Comparison of ENCODE assay signal across 13 cellular contexts in genomic region chrX:129706395-129707072, GRCh38. TPM values are rescaled to one million over a fixed set of nuclear protein-coding genes. Genes with fewer than 3 reads are reported as not detected.
A peak's percentile ranks its signal among the peaks of the same experiment; 100 is the strongest.
DNase-seq lines count a peak whose midpoint lies in the region; ATAC-seq and TF ChIP-seq lines count a peak whose summit lies in the region.
"Had no signal": no experiment of that assay in that cellular context is flagged by ENCODE, and none has a peak within 500 bp of the region (broad histone marks: within the 10 kb centered on the region; RNA-seq: fewer than 3 reads in every experiment).

No MANE protein-coding gene starts in this region.

- peaks cover 10% of the 10 kb centered on the region for H3K9me3 Mint-ChIP-seq in osteocyte (ENCODE audit: unreplicated experiment)
- H3K9me3 Mint-ChIP-seq: central memory CD8-positive, alpha-beta T cell; memory B cell had no signal

- H3K27ac ChIP-seq in colonic mucosa = no peak overlapping the region
- H3K27ac ChIP-seq: foreskin keratinocyte, uterus had no signal

- TF ChIP-seq CTCF in colonic mucosa (IDR thresholded peaks at IDR 0.05) = no peak
- no peak for TF ChIP-seq CTCF in osteocyte (IDR thresholded peaks at IDR 0.05)

- H3K36me3 ChIP-seq in MG63 (no peaks in the 10 kb centered on the region), colonic mucosa (no peaks in the 10 kb centered on the region)
- H3K36me3 ChIP-seq: uterus had no signal

- ATAC-seq in GM18873 (IDR thresholded peaks at IDR 0.05; ENCODE audit: low FRiP score, unreplicated experiment) = no peak
- no peak for ATAC-seq in esophagus mucosa
- ATAC-seq: foreskin keratinocyte had no signal

- H3K4me1 ChIP-seq in colonic mucosa = no peaks in the 10 kb centered on the region
- H3K4me1 ChIP-seq: foreskin keratinocyte, uterus had no signal

- no peak overlapping the region for H3K4me3 Mint-ChIP-seq in osteocyte (ENCODE audit: unreplicated experiment)
- H3K4me3 Mint-ChIP-seq: central memory CD8-positive, alpha-beta T cell; memory B cell had no signal

- H3K4me3 ChIP-seq in MG63 (no peak overlapping the region), colonic mucosa (no peak overlapping the region)
- H3K4me3 ChIP-seq: uterus had no signal

- no peak overlapping the region for H3K9ac ChIP-seq in colonic mucosa (ENCODE audit: low read depth in 2 of 2, low read length in 2 of 2)

- H3K36me3 Mint-ChIP-seq in osteocyte (ENCODE audit: unreplicated experiment) = peaks cover 3% of the 10 kb centered on the region
- H3K36me3 Mint-ChIP-seq: memory B cell had no signal

- H3K27ac Mint-ChIP-seq in osteocyte (ENCODE audit: unreplicated experiment) = no peak overlapping the region
- H3K27ac Mint-ChIP-seq: memory B cell had no signal

- H3K4me1 Mint-ChIP-seq in osteocyte (ENCODE audit: unreplicated experiment) = peaks cover 14% of the 10 kb centered on the region
- H3K4me1 Mint-ChIP-seq: central memory CD8-positive, alpha-beta T cell had no signal

- DNase-seq in A172 (ENCODE audit: low spot score) (peak; percentile 18), MG63 (peak; percentile 67), amygdala (lab: John Stamatoyannopoulos, UW) (peak in 54 of 56 donors; percentile 1 to 90 (median 62)), iPS-NIHi11 (ENCODE audit: low spot score) (peak; percentile 22), colonic mucosa (no peak), osteocyte (ENCODE audit: extremely low spot score, unreplicated experiment) (no peak)
- DNase-seq: activated CD4-positive, CD25-positive, alpha-beta regulatory T cell; foreskin keratinocyte; uterus had no signal

- H3K9me3 ChIP-seq in MG63 (no peaks in the 10 kb centered on the region), colonic mucosa (no peaks in the 10 kb centered on the region)

- peaks cover 19% of the 10 kb centered on the region for H3K27me3 Mint-ChIP-seq in osteocyte (ENCODE audit: unreplicated experiment)
- H3K27me3 Mint-ChIP-seq: central memory CD8-positive, alpha-beta T cell had no signal

- H3K27me3 ChIP-seq in MG63 (no peaks in the 10 kb centered on the region), colonic mucosa (no peaks in the 10 kb centered on the region)
- H3K27me3 ChIP-seq: foreskin keratinocyte, uterus had no signal

- intact Hi-C loops in colonic mucosa (cut with DNase I) = no loop called here

RNA-seq across cellular contexts. Expression of gene XPNPEP2, which starts 32.2 kb away (rescaled TPM):
- total RNA-seq in A172 (2014; rRNA removed; shearing (Covaris generic)) = not detected in 2 replicates
- not detected in 2 replicates for total RNA-seq in MG63 (2014; rRNA removed; shearing (Covaris generic); ENCODE audit: low replicate concordance)
- total RNA-seq in colonic mucosa (10 to 100 TPM in 1 of 2 donors, 1 to 10 TPM in 1; 2.6 to 11.7 TPM), esophagus mucosa (0.36 TPM), osteocyte (0.27 and 0.39 TPM in 2 replicates)
- total RNA-seq: foreskin keratinocyte had no signal

RNA-seq across cellular contexts. Expression of gene APLN, which starts 51.8 kb away (rescaled TPM):
- 0.31 and 0.65 TPM in 2 replicates for total RNA-seq in A172 (2014; rRNA removed; shearing (Covaris generic))
- total RNA-seq in MG63 (2014; rRNA removed; shearing (Covaris generic); ENCODE audit: low replicate concordance) = 1.4 and 7.2 TPM in 2 replicates
- total RNA-seq in colonic mucosa (1 to 10 TPM in 1 of 2 donors, under 1 TPM in 1; 0.15 to 2.7 TPM), esophagus mucosa (0.28 TPM), osteocyte (0.38 and 0.39 TPM in 2 replicates)

Comparison
In these comparisons a context has a peak if more than half of its experiments do, and no peak if none do; other contexts are left out.
1. DNase-seq: peak in A172 (single experiment), MG63 (single experiment), amygdala (54 of 56) and iPS-NIHi11 (single experiment); none in colonic mucosa (single experiment) and osteocyte (single experiment).